ENCODE assay signal across 11 cellular contexts in genomic region chr3:120344349-120344748, GRCh38. TPM values are rescaled to one million over a fixed set of nuclear protein-coding genes. Genes with fewer than 3 reads are reported as not detected.
DNase-seq lines count a peak whose midpoint lies in the region; TF ChIP-seq lines count a peak whose summit lies in the region.
"Had no signal": no experiment of that assay in that cellular context is flagged by ENCODE, and none has a peak within 500 bp of the region (broad histone marks: within the 10 kb centered on the region; RNA-seq: fewer than 3 reads in every experiment).

No MANE protein-coding gene starts in this region.

- no peaks in the 10 kb centered on the region for H3K27me3 ChIP-seq in CD8-positive, alpha-beta memory T cell (ENCODE audit: insufficient read depth, low read length, poor library complexity, severe bottlenecking)

- no peak overlapping the region for H3K27ac ChIP-seq in CD8-positive, alpha-beta memory T cell (ENCODE audit: low read depth, low read length)

- H3K27me3 Mint-ChIP-seq in CD8-positive, alpha-beta memory T cell, result no peaks in the 10 kb centered on the region
- no peaks in the 10 kb centered on the region for H3K27me3 Mint-ChIP-seq in activated CD4-positive, alpha-beta memory T cell treated with anti-CD3 and anti-CD28 coated beads, Interleukin-2, amount 10 ng/mL, durations not matched to agents 7 days and 5 days
- no peaks in the 10 kb centered on the region for H3K27me3 Mint-ChIP-seq in endothelial cell (ENCODE audit: unreplicated experiment)

- H3K36me3 ChIP-seq in CD8-positive, alpha-beta memory T cell (ENCODE audit: insufficient read depth, low read length), result no peaks in the 10 kb centered on the region

- no peak for TF ChIP-seq CTCF in GM20000 (IDR thresholded peaks at IDR 0.05; ENCODE audit: extremely low read depth, missing control alignments)
- no peak for TF ChIP-seq CTCF in endothelial cell (IDR thresholded peaks at IDR 0.05; ENCODE audit: unreplicated experiment)

- peaks cover 58 to 74% (median 71%) of the 10 kb centered on the region in 3 donors for H3K4me1 Mint-ChIP-seq in CD8-positive, alpha-beta memory T cell
- peaks cover 48% of the 10 kb centered on the region for H3K4me1 Mint-ChIP-seq in activated CD4-positive, alpha-beta memory T cell treated with anti-CD3 and anti-CD28 coated beads, Interleukin-2, amount 10 ng/mL, durations not matched to agents 7 days and 5 days
- H3K4me1 Mint-ChIP-seq in endothelial cell (ENCODE audit: unreplicated experiment), result peaks cover 8% of the 10 kb centered on the region

- no peaks in the 10 kb centered on the region for H3K9me3 ChIP-seq in CD8-positive, alpha-beta memory T cell (ENCODE audit: low read length)

- H3K4me3 ChIP-seq in CD8-positive, alpha-beta memory T cell (ENCODE audit: low read length), result no peak overlapping the region

- CTCF ChIA-PET in CD8-positive, alpha-beta memory T cell (lab: Charles Lee), result interaction anchor here (0.8 kb wide), 1 partner anchor 72 kb away, joined by 3 read pairs; no protein-coding TSS in a partner anchor
- CTCF ChIA-PET in activated CD4-positive, alpha-beta memory T cell treated with anti-CD3 and anti-CD28 coated beads, Interleukin-2, amount 10 ng/mL, durations not matched to agents 7 days and 5 days (lab: Charles Lee), result interaction anchor here (3.3 kb wide), 1 partner anchor 73 kb away, joined by 13 read pairs; no protein-coding TSS in a partner anchor

- peaks cover 0 to 2% (median under 1%) of the 10 kb centered on the region in 5 donors for H3K9me3 Mint-ChIP-seq in CD8-positive, alpha-beta memory T cell
- peaks cover 12% of the 10 kb centered on the region for H3K9me3 Mint-ChIP-seq in activated CD4-positive, alpha-beta memory T cell treated with anti-CD3 and anti-CD28 coated beads, Interleukin-2, amount 10 ng/mL, durations not matched to agents 7 days and 5 days
- H3K9me3 Mint-ChIP-seq in endothelial cell (ENCODE audit: unreplicated experiment), result no peaks in the 10 kb centered on the region

- H3K4me1 ChIP-seq in CD8-positive, alpha-beta memory T cell (ENCODE audit: insufficient read depth, low read length), result peaks cover 37% of the 10 kb centered on the region

- POLR2A ChIA-PET in CD8-positive, alpha-beta memory T cell (lab: Charles Lee), result interaction anchor here (0.6 to 1.4 kb wide), 3 partner anchors 250 to 265 kb away, joined by 3 to 4 read pairs (median 3); partner anchors contain the start of genes GSK3B and NDUFB4
- POLR2A ChIA-PET in activated CD4-positive, alpha-beta memory T cell treated with anti-CD3 and anti-CD28 coated beads, Interleukin-2, amount 10 ng/mL, durations not matched to agents 7 days and 5 days (lab: Charles Lee), result interaction anchor here (0.5 to 2.3 kb wide), 3 partner anchors 11 to 248 kb away, joined by 3 to 11 read pairs (median 3); no protein-coding TSS in a partner anchor

- peak overlapping the region in 5 of 7 donors; percentile 4 to 36 (median 16) for H3K4me3 Mint-ChIP-seq in CD8-positive, alpha-beta memory T cell
- no peak overlapping the region for H3K4me3 Mint-ChIP-seq in activated CD4-positive, alpha-beta memory T cell treated with anti-CD3 and anti-CD28 coated beads, Interleukin-2, amount 10 ng/mL, durations not matched to agents 7 days and 5 days
- no peak overlapping the region for H3K4me3 Mint-ChIP-seq in endothelial cell (ENCODE audit: unreplicated experiment)

- H3K27ac Mint-ChIP-seq in CD8-positive, alpha-beta memory T cell, result peak overlapping the region in 7 of 8 donors; percentile 10 to 85 (median 40)
- peak overlapping the region; percentile 66 for H3K27ac Mint-ChIP-seq in activated CD4-positive, alpha-beta memory T cell treated with anti-CD3 and anti-CD28 coated beads, Interleukin-2, amount 10 ng/mL, durations not matched to agents 7 days and 5 days
- H3K27ac Mint-ChIP-seq in endothelial cell (ENCODE audit: unreplicated experiment), result no peak overlapping the region

- peak in 2 of 5 donors; percentile 31 to 68 for DNase-seq in CD8-positive, alpha-beta memory T cell
- DNase-seq in GM20000 (ENCODE audit: low spot score) (peak; percentile 38), hepatic stellate cell (ENCODE audit: low spot score) (peak; percentile 11), endothelial cell (ENCODE audit: low spot score) (no peak), SKM-1 (lab: John Stamatoyannopoulos, UW; ENCODE audit: unreplicated experiment) (no peak), putamen (ENCODE audit: low spot score) (no peak)
- DNase-seq in activated CD4-positive, alpha-beta memory T cell treated with anti-CD3 and anti-CD28 coated beads, Interleukin-2, amount 10 ng/mL, durations not matched to agents 7 days and 5 days, result no peak
- no peak for DNase-seq in activated CD8-positive, alpha-beta memory T cell treated with anti-CD3 and anti-CD28 coated beads, Interleukin-2, amount 50 U/mL, for 4 hours
- DNase-seq: dermis blood vessel endothelial cell, NCI-H1436 treated with DMSO at 0.1 percent for 48 hours had no signal

- peaks cover 12 to 42% (median 17%) of the 10 kb centered on the region in 3 donors for H3K36me3 Mint-ChIP-seq in CD8-positive, alpha-beta memory T cell
- peaks cover 66% of the 10 kb centered on the region for H3K36me3 Mint-ChIP-seq in activated CD4-positive, alpha-beta memory T cell treated with anti-CD3 and anti-CD28 coated beads, Interleukin-2, amount 10 ng/mL, durations not matched to agents 7 days and 5 days (ENCODE audit: low read depth)
- H3K36me3 Mint-ChIP-seq in endothelial cell (ENCODE audit: low read depth, unreplicated experiment), result peaks cover 23% of the 10 kb centered on the region

RNA-seq across cellular contexts. Expression of gene LRRC58, which starts 4.8 kb away (rescaled TPM):
- 10 to 100 TPM; 37.6 to 37.9 TPM for total RNA-seq in CD8-positive, alpha-beta memory T cell
- 8.0 TPM for polyA plus RNA-seq in CD8-positive, alpha-beta memory T cell
- 10 to 100 TPM; 23.2 to 24.8 TPM for total RNA-seq in activated CD4-positive, alpha-beta memory T cell treated with anti-CD3 and anti-CD28 coated beads, Interleukin-2, amount 10 ng/mL, durations not matched to agents 7 days and 5 days
- total RNA-seq in endothelial cell (ENCODE audit: unreplicated experiment), result 5.2 TPM

RNA-seq across cellular contexts. Expression of gene GPR156, which starts 59.3 kb away (rescaled TPM):
- total RNA-seq in CD8-positive, alpha-beta memory T cell, result under 1 TPM in 1 of 2 experiments, not detected in 1; 0.04 TPM
- polyA plus RNA-seq in CD8-positive, alpha-beta memory T cell, result not detected
- total RNA-seq in activated CD4-positive, alpha-beta memory T cell treated with anti-CD3 and anti-CD28 coated beads, Interleukin-2, amount 10 ng/mL, durations not matched to agents 7 days and 5 days, result not detected
- total RNA-seq in endothelial cell (ENCODE audit: unreplicated experiment), result 0.21 TPM
- total RNA-seq: dermis blood vessel endothelial cell, left lobe of liver had no signal

Comparison
In these comparisons a context has a peak if more than half of its experiments do, and no peak if none do; other contexts are left out.
1. DNase-seq: peak in GM20000 (single experiment) and hepatic stellate cell (single experiment); none in activated CD4-positive, alpha-beta memory T cell treated with anti-CD3 and anti-CD28 coated beads, Interleukin-2, amount 10 ng/mL, durations not matched to agents 7 days and 5 days (single experiment), endothelial cell (single experiment), SKM-1 (single experiment), putamen (single experiment) and activated CD8-positive, alpha-beta memory T cell treated with anti-CD3 and anti-CD28 coated beads, Interleukin-2, amount 50 U/mL, for 4 hours (single experiment).
2. H3K4me3 Mint-ChIP-seq: peak in CD8-positive, alpha-beta memory T cell (5 of 7); none in activated CD4-positive, alpha-beta memory T cell treated with anti-CD3 and anti-CD28 coated beads, Interleukin-2, amount 10 ng/mL, durations not matched to agents 7 days and 5 days (single experiment) and endothelial cell (single experiment).